ENCODE assay signal across 11 cellular contexts in the genomic region with DNA sequence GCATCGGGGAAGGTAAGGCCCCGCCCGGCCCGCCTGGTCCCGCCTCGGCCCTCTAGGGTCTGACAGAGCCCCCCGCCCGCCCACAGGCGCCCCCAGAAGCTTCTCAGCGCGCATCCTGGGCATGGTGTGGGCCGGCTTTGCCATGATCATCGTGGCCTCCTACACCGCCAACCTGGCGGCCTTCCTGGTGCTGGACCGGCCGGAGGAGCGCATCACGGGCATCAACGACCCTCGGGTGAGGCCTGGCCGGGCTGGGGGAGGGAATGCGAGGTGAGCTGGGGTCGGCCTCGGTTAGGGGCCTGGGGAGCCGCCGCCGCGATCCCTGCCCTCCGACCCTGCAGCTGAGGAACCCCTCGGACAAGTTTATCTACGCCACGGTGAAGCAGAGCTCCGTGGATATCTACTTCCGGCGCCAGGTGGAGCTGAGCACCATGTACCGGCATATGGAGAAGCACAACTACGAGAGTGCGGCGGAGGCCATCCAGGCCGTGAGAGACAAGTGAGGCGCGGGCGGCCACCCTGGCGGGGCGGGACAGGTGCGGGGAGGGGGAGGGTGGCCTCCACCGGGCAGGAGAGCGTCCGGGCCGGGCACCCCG. TPM values are rescaled to one million over a fixed set of nuclear protein-coding genes. Genes with fewer than 3 reads are reported as not detected.
DNase-seq lines count a peak whose midpoint lies in the region; ATAC-seq, FAIRE-seq and TF ChIP-seq lines count a peak whose summit lies in the region.
"Had no signal": no experiment of that assay in that cellular context is flagged by ENCODE, and none has a peak within 500 bp of the region (broad histone marks: within the 10 kb centered on the region; RNA-seq: fewer than 3 reads in every experiment).

No MANE protein-coding gene starts in this region.

- WGBS in small intestine, 3 donors = 10 to 21% (median 11%) methylated on average over 44 to 52 of the region's 52 CpGs

- H3K9me3 ChIP-seq in iPS-18a (ENCODE audit: control insufficient read depth, low read depth, low read length) = no peaks in the 10 kb centered on the region
- H3K9me3 ChIP-seq in small intestine (ENCODE audit: control insufficient read depth, low read depth) = no peaks in the 10 kb centered on the region

- H3K36me3 ChIP-seq in GM23338 (ENCODE audit: insufficient read depth) (no peaks in the 10 kb centered on the region), iPS-18a (ENCODE audit: control insufficient read depth, low read depth, low read length) (no peaks in the 10 kb centered on the region), small intestine (ENCODE audit: control insufficient read depth in 2 of 2, insufficient read depth in 2 of 2, low read length in 2 of 2) (no peaks in the 10 kb centered on the region)

- POLR2A ChIA-PET in WTC11 (lab: Charles Lee) = interaction anchor here (0.8 to 1.4 kb wide), 2 partner anchors 13 to 78 kb away, joined by 3 to 6 read pairs; a partner anchor contains a TSS

- ATAC-seq in GM23338 = peak; percentile 30
- peak; percentile 12 for ATAC-seq in WTC11

- peak; percentile 61 for DNase-seq in GM23338 (ENCODE audit: low spot score)
- DNase-seq in WTC11 (ENCODE audit: low spot score) = peak; percentile 54
- DNase-seq in small intestine = peak; percentile 59
- DNase-seq in AG20443 (ENCODE audit: low spot score) = no peak
- DNase-seq in putamen (ENCODE audit: low spot score) = no peak
- no peak for DNase-seq in substantia nigra (lab: John Stamatoyannopoulos, UW)

- peak overlapping the region; percentile 69 for H3K4me3 Mint-ChIP-seq in GM23338
- peak overlapping the region; percentile 60 for H3K4me3 Mint-ChIP-seq in WTC11

- FAIRE-seq in small intestine (lab: Jason Lieb, UNC) = no peak
- FAIRE-seq: colon, GM12892 had no signal

- H3K4me1 Mint-ChIP-seq in GM23338 = no peaks in the 10 kb centered on the region; the same call in 2 of the 3 replicates
- H3K4me1 Mint-ChIP-seq in WTC11 = no peaks in the 10 kb centered on the region

- H3F3A ChIP-seq in GM23338 (replicated peaks; ENCODE audit: low read depth) = no peaks in the 10 kb centered on the region

- no peak overlapping the region for H3K9ac ChIP-seq in iPS-18a (ENCODE audit: low read length)

- H3K4me3 ChIP-seq in GM23338 = peak overlapping the region; percentile 62
- peak overlapping the region; percentile 43 for H3K4me3 ChIP-seq in iPS-18a (ENCODE audit: low read length)
- no peak overlapping the region for H3K4me3 ChIP-seq in small intestine (ENCODE audit: low read depth in 1 of 2, low read length in 2 of 2)

- H3K9me3 Mint-ChIP-seq in GM23338 (no peaks in the 10 kb centered on the region), WTC11 (no peaks in the 10 kb centered on the region)

- H3K9me2 ChIP-seq in GM23338 (ENCODE audit: insufficient read depth) = no peaks in the 10 kb centered on the region

- H4K20me1 ChIP-seq in GM23338 (replicated peaks; ENCODE audit: insufficient read depth) = no peaks in the 10 kb centered on the region

- H3K27me3 Mint-ChIP-seq in GM23338 (ENCODE audit: insufficient read depth, low read depth, poor library complexity) (peaks cover 87% of the 10 kb centered on the region), WTC11 (ENCODE audit: low read depth) (peaks cover 85% of the 10 kb centered on the region)

- peak overlapping the region; percentile 82 for H3K4me2 ChIP-seq in GM23338

- TF ChIP-seq CTCF in GM23338 (conservative IDR thresholded peaks at IDR 0.05; ENCODE audit: low read depth in 2 of 2) (peak in 1 of 2 experiments; percentile 23; a peak in 2 of 4 replicates), WTC11 (IDR thresholded peaks at IDR 0.05) (no peak)

- H2AFZ ChIP-seq in GM23338 = peak overlapping the region; percentile 56

- no peaks in the 10 kb centered on the region for H3K79me2 ChIP-seq in GM23338 (replicated peaks; ENCODE audit: insufficient read depth)

- H3K4me1 ChIP-seq in GM23338 (ENCODE audit: insufficient read depth) (no peaks in the 10 kb centered on the region), iPS-18a (ENCODE audit: control insufficient read depth, low read depth, low read length) (no peaks in the 10 kb centered on the region), small intestine (ENCODE audit: control insufficient read depth in 2 of 2, insufficient read depth in 1 of 2, low read depth in 1 of 2, low read length in 1 of 2) (no peaks in the 10 kb centered on the region)

- H3K27me3 ChIP-seq in GM23338 (ENCODE audit: insufficient read depth) (peaks cover 86% of the 10 kb centered on the region), iPS-18a (ENCODE audit: control insufficient read depth, insufficient read depth, low read length) (peaks cover 99% of the 10 kb centered on the region), small intestine (ENCODE audit: control insufficient read depth in 2 of 2, insufficient read depth in 2 of 2, low read length in 2 of 2) (peaks cover 0 to 30% of the 10 kb centered on the region in 2 donors)

- CTCF ChIA-PET in WTC11 (lab: Charles Lee) = interaction anchor here (0.6 to 3.7 kb wide), 18 partner anchors 13 to 400 kb away, joined by 3 to 40 read pairs (median 4); a partner anchor contains a TSS

- H3K36me3 Mint-ChIP-seq in GM23338 (ENCODE audit: low read depth) (no peaks in the 10 kb centered on the region), WTC11 (no peaks in the 10 kb centered on the region)

- no peak overlapping the region for H3K27ac Mint-ChIP-seq in GM23338
- no peak overlapping the region for H3K27ac Mint-ChIP-seq in WTC11

- H3K27ac ChIP-seq in GM23338 (ENCODE audit: low read depth) (no peak overlapping the region), iPS-18a (ENCODE audit: low read length) (no peak overlapping the region), small intestine (ENCODE audit: low read depth in 1 of 2, low read length in 1 of 2) (no peak overlapping the region), substantia nigra (ENCODE audit: low read depth, low read length, poor library complexity, severe bottlenecking) (no peak overlapping the region)

TF ChIP-seq in GM23338, 12 proteins besides CTCF, POLR2A, EP300 and RAD21:
- no peak for TF ChIP-seq EZH2phosphoT487 (IDR thresholded peaks at IDR 0.05; ENCODE audit: unreplicated experiment)
- TF ChIP-seq EZH2 (IDR thresholded peaks at IDR 0.05; ENCODE audit: low read depth, unreplicated experiment) = peak; percentile 46

TF ChIP-seq in WTC11, 78 proteins besides CTCF, POLR2A, EP300 and RAD21 (continues in another document):
- no peak for TF ChIP-seq ZNF232 (CRISPR knock-in tag; IDR thresholded peaks at IDR 0.05)
- TF ChIP-seq, protein P1, sequence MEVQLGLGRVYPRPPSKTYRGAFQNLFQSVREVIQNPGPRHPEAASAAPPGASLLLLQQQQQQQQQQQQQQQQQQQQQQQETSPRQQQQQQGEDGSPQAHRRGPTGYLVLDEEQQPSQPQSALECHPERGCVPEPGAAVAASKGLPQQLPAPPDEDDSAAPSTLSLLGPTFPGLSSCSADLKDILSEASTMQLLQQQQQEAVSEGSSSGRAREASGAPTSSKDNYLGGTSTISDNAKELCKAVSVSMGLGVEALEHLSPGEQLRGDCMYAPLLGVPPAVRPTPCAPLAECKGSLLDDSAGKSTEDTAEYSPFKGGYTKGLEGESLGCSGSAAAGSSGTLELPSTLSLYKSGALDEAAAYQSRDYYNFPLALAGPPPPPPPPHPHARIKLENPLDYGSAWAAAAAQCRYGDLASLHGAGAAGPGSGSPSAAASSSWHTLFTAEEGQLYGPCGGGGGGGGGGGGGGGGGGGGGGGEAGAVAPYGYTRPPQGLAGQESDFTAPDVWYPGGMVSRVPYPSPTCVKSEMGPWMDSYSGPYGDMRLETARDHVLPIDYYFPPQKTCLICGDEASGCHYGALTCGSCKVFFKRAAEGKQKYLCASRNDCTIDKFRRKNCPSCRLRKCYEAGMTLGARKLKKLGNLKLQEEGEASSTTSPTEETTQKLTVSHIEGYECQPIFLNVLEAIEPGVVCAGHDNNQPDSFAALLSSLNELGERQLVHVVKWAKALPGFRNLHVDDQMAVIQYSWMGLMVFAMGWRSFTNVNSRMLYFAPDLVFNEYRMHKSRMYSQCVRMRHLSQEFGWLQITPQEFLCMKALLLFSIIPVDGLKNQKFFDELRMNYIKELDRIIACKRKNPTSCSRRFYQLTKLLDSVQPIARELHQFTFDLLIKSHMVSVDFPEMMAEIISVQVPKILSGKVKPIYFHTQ (CRISPR knock-in tag; IDR thresholded peaks at IDR 0.05) = no peak

RNA-seq across cellular contexts. Expression of a gene that starts 7.2 kb away (rescaled TPM):
- total RNA-seq in GM23338 (2014; rRNA removed; shearing (Covaris generic)) = 0.16 and 0.21 TPM in 2 replicates
- 3.0 and 4.3 TPM in 2 replicates for polyA plus RNA-seq in GM23338 (2016; fragmentation: Nextera tagmentation; extraction: Ambion mirVana)
- total RNA-seq in WTC11 (2021) = 1.1 to 2.2 TPM (median 2.1 TPM) in 3 replicates
- polyA plus RNA-seq in small intestine = 1 to 10 TPM in 2 of 3 donors, under 1 TPM in 1; 0.67 to 1.5 (median 1.4) TPM
- total RNA-seq: LHCN-M2 had no signal

RNA-seq across cellular contexts. Expression of a gene that starts 9.3 kb away (rescaled TPM):
- total RNA-seq in GM23338 (2014; rRNA removed; shearing (Covaris generic)) = not detected in 2 replicates
- not detected in 2 replicates for polyA plus RNA-seq in GM23338 (2016; fragmentation: Nextera tagmentation; extraction: Ambion mirVana)
- total RNA-seq in WTC11 (2021) = not detected in 3 replicates
- not detected for polyA plus RNA-seq in small intestine
- total RNA-seq: LHCN-M2, mononuclear cell had no signal

RNA-seq across cellular contexts. Expression of a gene that starts 23.6 kb away (rescaled TPM):
- total RNA-seq in GM23338 (2014; rRNA removed; shearing (Covaris generic)) = 2.1 and 5.5 TPM in 2 replicates
- polyA plus RNA-seq in GM23338 (2016; fragmentation: Nextera tagmentation; extraction: Ambion mirVana) (2.5 and 2.7 TPM in 2 replicates), small intestine (under 1 TPM in 1 of 3 donors, not detected in 2; 0.79 TPM)
- 4.0 to 6.6 TPM (median 4.1 TPM) in 3 replicates for total RNA-seq in WTC11 (2021)
- total RNA-seq: mononuclear cell had no signal

RNA-seq across cellular contexts. Expression of a gene that starts 25.8 kb away (rescaled TPM):
- 41.5 and 42.9 TPM in 2 replicates for total RNA-seq in GM23338 (2014; rRNA removed; shearing (Covaris generic))
- polyA plus RNA-seq in GM23338 (2016; fragmentation: Nextera tagmentation; extraction: Ambion mirVana) = 16.4 and 19.2 TPM in 2 replicates
- total RNA-seq in WTC11 (2021) = 61.0 to 80.9 TPM (median 61.2 TPM) in 3 replicates
- 10 to 100 TPM; 20.0 to 39.6 (median 34.4) TPM for polyA plus RNA-seq in small intestine

RNA-seq across cellular contexts. Expression of a gene that starts 25.9 kb away (rescaled TPM):
- 91.5 and 132 TPM in 2 replicates for total RNA-seq in GM23338 (2014; rRNA removed; shearing (Covaris generic))
- 154 TPM in 2 replicates for polyA plus RNA-seq in GM23338 (2016; fragmentation: Nextera tagmentation; extraction: Ambion mirVana)
- 102 to 105 TPM (median 103 TPM) in 3 replicates for total RNA-seq in WTC11 (2021)
- polyA plus RNA-seq in small intestine = 100 to 1,000 TPM in 2 of 3 donors, 10 to 100 TPM in 1; 92.0 to 146 (median 113) TPM

Comparison
In these comparisons a context has a peak if more than half of its experiments do, and no peak if none do; other contexts are left out.
1. DNase-seq: peak in GM23338 (single experiment), WTC11 (single experiment) and small intestine (single experiment); none in AG20443 (single experiment), putamen (single experiment) and substantia nigra (0 of 49).
2. H3K4me3 ChIP-seq: peak in GM23338 (single experiment) and iPS-18a (single experiment); none in small intestine (0 of 2).